Comparison of ENCODE assay signal across 2 cellular contexts in genomic region chr17:42929497-42929844, GRCh38.
TF ChIP-seq lines count a peak whose summit lies in the region.

No MANE protein-coding gene starts in this region.

TF ChIP-seq in HCT116, 20 proteins besides CTCF, POLR2A, EP300 and RAD21 (continued from another document):
- TF ChIP-seq ZBTB33 (IDR thresholded peaks at IDR 0.05; ENCODE audit: extremely low read depth, insufficient replicate concordance, low read length), result no peak
- TF ChIP-seq REST (IDR thresholded peaks at IDR 0.05; ENCODE audit: low read depth), result no peak
- TF ChIP-seq SIN3A (IDR thresholded peaks at IDR 0.05; ENCODE audit: low read depth), result no peak

TF ChIP-seq in SK-N-SH treated with all-trans-retinoic acid at 6 μM for 48 hours, 23 proteins besides CTCF, POLR2A, EP300 and RAD21 (continued from another document):
- TF ChIP-seq TSHZ2 (CRISPR knock-in tag; IDR thresholded peaks at IDR 0.05), result no peak
TF ChIP-seq in SK-N-SH treated with all-trans-retinoic acid at 6 μM for 48 hours: peak in this region for 0.
